Comparison of ENCODE assay signal across 24 cellular contexts in the genomic region with DNA sequence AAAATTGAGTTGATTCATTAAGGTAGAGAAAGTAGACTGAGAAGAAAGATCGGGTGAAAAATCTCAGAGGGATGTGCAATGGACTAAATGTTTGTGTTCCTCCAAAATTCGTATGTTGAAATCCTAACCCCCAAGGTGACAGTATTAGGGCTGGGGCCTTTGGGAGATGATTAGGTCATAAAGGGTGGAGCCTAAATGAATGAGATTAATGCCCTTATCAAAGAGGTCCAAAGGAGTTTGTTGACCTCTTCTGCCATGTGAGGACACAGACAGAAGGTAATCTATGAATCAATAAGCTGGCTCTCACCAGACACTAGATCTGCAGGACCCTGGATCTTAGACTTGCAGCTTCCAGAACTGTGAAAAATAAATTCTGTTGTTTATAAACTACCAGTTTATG. TPM values are rescaled to one million over a fixed set of nuclear protein-coding genes. Genes with fewer than 3 reads are reported as not detected.
"Had no signal": no experiment of that assay in that cellular context is flagged by ENCODE, and none has a peak within 500 bp of the region (broad histone marks: within the 10 kb centered on the region; RNA-seq: fewer than 3 reads in every experiment).

No MANE protein-coding gene starts in this region.

- ATAC-seq: gastrocnemius medialis, psoas muscle had no signal

- H3K27me3 Mint-ChIP-seq: naive B cell had no signal

- H3K4me3 Mint-ChIP-seq: mesothelial cell of epicardium had no signal

- H3K4me3 ChIP-seq: coronary artery, dorsolateral prefrontal cortex, gastrocnemius medialis, psoas muscle, spleen, tibial nerve had no signal

- H3K9me3 ChIP-seq: gastrocnemius medialis, psoas muscle, spleen, tibial nerve had no signal

- H3K27me3 ChIP-seq: brain microvascular endothelial cell, gastrocnemius medialis, spleen, tibial nerve had no signal

- H3K4me1 ChIP-seq: gastrocnemius medialis, parathyroid adenoma, psoas muscle had no signal

- H3K36me3 ChIP-seq: brain microvascular endothelial cell, gastrocnemius medialis, spleen, tibial nerve had no signal

- H3K27ac ChIP-seq: brain microvascular endothelial cell, coronary artery, dorsolateral prefrontal cortex, gastrocnemius medialis, parathyroid adenoma, psoas muscle, tibial nerve had no signal

- H3K27ac Mint-ChIP-seq: mesothelial cell of epicardium had no signal

- H3K36me3 Mint-ChIP-seq: mesothelial cell of epicardium had no signal

- DNase-seq: activated CD4-positive, alpha-beta T cell treated with anti-CD3 and anti-CD28 coated beads for 4 hours; activated CD4-positive, alpha-beta T cell treated with anti-CD3 and anti-CD28 coated beads, Interleukin-2, amount 50 U/mL, for 48 hours; activated CD8-positive, alpha-beta memory T cell treated with anti-CD3 and anti-CD28 coated beads, Interleukin-2, amount 50 U/mL, for 4 hours; activated gamma-delta T cell; activated naive CD4-positive, alpha-beta T cell treated with anti-CD3 and anti-CD28 coated beads, Interleukin-2, amount 50 U/mL, for 16 hours; activated T-cell treated with anti-CD3 and anti-CD28 coated beads, Interleukin-2, amount 50 U/mL, for 1 hour; amniotic stem cell; brain microvascular endothelial cell; dorsolateral prefrontal cortex; effector memory CD4-positive, alpha-beta T cell; gastrocnemius medialis; glutamatergic neuron; islet precursor cell; naive B cell; occipital lobe; psoas muscle; spleen; stimulated activated naive CD4-positive, alpha-beta T cell; T-helper 2 cell had no signal

RNA-seq across cellular contexts. Expression of a gene that starts 2.7 kb away (rescaled TPM):
- polyA plus RNA-seq: neural cell had no signal

RNA-seq across cellular contexts. Expression of a gene that starts 30.5 kb away (rescaled TPM):
- polyA plus RNA-seq: neural cell had no signal
